In genomic region chr16:72120026-72120425, GRCh38 we compare ENCODE assay signal across 31 cellular contexts. TPM values are rescaled to one million over a fixed set of nuclear protein-coding genes. Genes with fewer than 3 reads are reported as not detected.
"Had no signal": no experiment of that assay in that cellular context is flagged by ENCODE, and none has a peak within 500 bp of the region (broad histone marks: within the 10 kb centered on the region; RNA-seq: fewer than 3 reads in every experiment).

No MANE protein-coding gene starts in this region.

- H3K4me1 Mint-ChIP-seq: immature natural killer cell had no signal

- ATAC-seq: heart left ventricle; lower lobe of right lung; natural killer cell treated with Interleukin-12 subunit alpha and Interleukin-12 subunit beta and Interleukin-15 and Interleukin-18, amount 100 ng/mL, for 72 hours; psoas muscle; right lobe of liver; stimulated activated naive B cell treated with anti-CD40 and anti-IgM and Interleukin-4, amounts not matched to agents 10 μg/mL and 1 μg/mL and 100 μg/mL, for 72 hours; stimulated activated naive CD8-positive, alpha-beta T cell treated with anti-CD3 and anti-CD28 coated beads, Interleukin-15, Interleukin-2, amounts not matched to agents 100 U/mL and 50 U/mL, for 24 hours; upper lobe of right lung had no signal

- H3K27me3 ChIP-seq: heart left ventricle, right lobe of liver, stomach, testis, thyroid gland, transverse colon, upper lobe of right lung had no signal

- H3K4me1 ChIP-seq: parathyroid adenoma, psoas muscle, upper lobe of right lung had no signal

- H3K27ac Mint-ChIP-seq: immature natural killer cell; mesothelial cell of epicardium; natural killer cell treated with Interleukin-12 subunit alpha and Interleukin-12 subunit beta and Interleukin-15 and Interleukin-18, amount 100 ng/mL, for 72 hours; stimulated activated naive B cell treated with anti-CD40 and anti-IgM and Interleukin-4, amounts not matched to agents 10 μg/mL and 1 μg/mL and 100 μg/mL, for 72 hours had no signal

- FAIRE-seq: islet of Langerhans, kidney, urothelium cell line had no signal

- H3K4me3 Mint-ChIP-seq: immature natural killer cell; mesothelial cell of epicardium; naive B cell; natural killer cell treated with Interleukin-12 subunit alpha and Interleukin-12 subunit beta and Interleukin-15 and Interleukin-18, amount 100 ng/mL, for 72 hours; stimulated activated naive B cell treated with anti-CD40 and anti-IgM and Interleukin-4, amounts not matched to agents 10 μg/mL and 1 μg/mL and 100 μg/mL, for 72 hours had no signal

- H3K27me3 Mint-ChIP-seq: naive B cell; natural killer cell treated with Interleukin-12 subunit alpha and Interleukin-12 subunit beta and Interleukin-15 and Interleukin-18, amount 100 ng/mL, for 72 hours; stimulated activated naive B cell treated with anti-CD40 and anti-IgM and Interleukin-4, amounts not matched to agents 10 μg/mL and 1 μg/mL and 100 μg/mL, for 72 hours had no signal

- H3K9me3 ChIP-seq: heart left ventricle, lower lobe of right lung, psoas muscle, right lobe of liver, stomach, testis, thyroid gland, transverse colon, upper lobe of right lung had no signal

- H3K27ac ChIP-seq: heart left ventricle, lower lobe of right lung, parathyroid adenoma, psoas muscle, right lobe of liver, stomach, testis, thyroid gland, transverse colon, upper lobe of right lung had no signal

- DNase-seq: heart left ventricle; hypothalamus; immature natural killer cell; kidney; lower lobe of right lung; mammary epithelial cell; mesenchymal stem cell; naive B cell; nucleus accumbens; psoas muscle; right lobe of liver; stimulated activated CD4-positive, alpha-beta T cell treated with anti-CD3 and anti-CD28 coated beads, Interleukin-12 subunit alpha, Interleukin-12 subunit beta, amount 100 ng/mL, for 4 hours; stimulated activated CD4-positive, alpha-beta T cell treated with anti-CD3 and anti-CD28 coated beads, Interleukin-15, amount 100 ng/mL, for 24 hours; stimulated activated CD4-positive, alpha-beta T cell treated with anti-CD3 and anti-CD28 coated beads, Interleukin-2, amount 100 ng/mL, for 24 hours; stimulated activated CD4-positive, alpha-beta T cell treated with anti-CD3 and anti-CD28 coated beads, Interleukin-4, amount 100 ng/mL, for 1 hour; stimulated activated naive B cell treated with anti-CD40 and anti-IgM and Interleukin-4, amounts not matched to agents 10 μg/mL and 1 μg/mL and 100 μg/mL, for 72 hours; stimulated activated naive CD8-positive, alpha-beta T cell treated with anti-CD3 and anti-CD28 coated beads, Interleukin-15, Interleukin-2, amounts not matched to agents 100 U/mL and 50 U/mL, for 24 hours; stomach; testis; thyroid gland; transverse colon; upper lobe of right lung had no signal

- H3K36me3 Mint-ChIP-seq: immature natural killer cell; naive B cell; natural killer cell treated with Interleukin-12 subunit alpha and Interleukin-12 subunit beta and Interleukin-15 and Interleukin-18, amount 100 ng/mL, for 72 hours had no signal

- H3K9me3 Mint-ChIP-seq: immature natural killer cell; naive B cell; natural killer cell treated with Interleukin-12 subunit alpha and Interleukin-12 subunit beta and Interleukin-15 and Interleukin-18, amount 100 ng/mL, for 72 hours; stimulated activated naive B cell treated with anti-CD40 and anti-IgM and Interleukin-4, amounts not matched to agents 10 μg/mL and 1 μg/mL and 100 μg/mL, for 72 hours had no signal

- H3K36me3 ChIP-seq: heart left ventricle, lower lobe of right lung, right lobe of liver, stomach, thyroid gland, transverse colon, upper lobe of right lung had no signal

- H3K4me3 ChIP-seq: heart left ventricle, lower lobe of right lung, psoas muscle, right lobe of liver, smooth muscle cell, stomach, testis, thyroid gland, transverse colon, upper lobe of right lung had no signal

RNA-seq across cellular contexts. Expression of gene PMFBP1, which starts 51.9 kb away (rescaled TPM):
- total RNA-seq: skeletal muscle tissue had no signal
- polyA plus RNA-seq: immature natural killer cell had no signal

RNA-seq across cellular contexts. Expression of gene HPR, which starts 57.0 kb away (rescaled TPM):
- total RNA-seq: mammary epithelial cell; mononuclear cell; natural killer cell treated with Interleukin-12 subunit alpha and Interleukin-12 subunit beta and Interleukin-15 and Interleukin-18, amount 100 ng/mL, for 72 hours; osteoblast; skeletal muscle tissue; smooth muscle cell; thyroid gland; transverse colon had no signal
- polyA plus RNA-seq: immature natural killer cell, mammary epithelial cell, smooth muscle cell had no signal
